In genomic region chr3:95172549-95172948, GRCh38 we compare ENCODE assay signal across 25 cellular contexts.
A peak's percentile ranks its signal among the peaks of the same experiment; 100 is the strongest.
DNase-seq lines count a peak whose midpoint lies in the region; ATAC-seq, FAIRE-seq and TF ChIP-seq lines count a peak whose summit lies in the region.
"Had no signal": no experiment of that assay in that cellular context is flagged by ENCODE, and none has a peak within 500 bp of the region (broad histone marks: within the 10 kb centered on the region; RNA-seq: fewer than 3 reads in every experiment).

No MANE protein-coding gene starts in this region.

- ATAC-seq in HG03039 (IDR thresholded peaks at IDR 0.05; ENCODE audit: unreplicated experiment): no peak
- ATAC-seq: effector memory CD8-positive, alpha-beta T cell; heart left ventricle; right cardiac atrium; T-helper 17 cell had no signal

- FAIRE-seq in urothelium cell line (lab: Jason Lieb, UNC): no peak

- DNase-seq in G401 (ENCODE audit: low spot score) (peak; percentile 99), NCI-H146 treated with DMSO at 0.1 percent for 48 hours (lab: John Stamatoyannopoulos, UW; ENCODE audit: unreplicated experiment) (peak; percentile 66), SW480 (ENCODE audit: low spot score) (peak; percentile 35), medulla oblongata (ENCODE audit: extremely low spot score) (peak; percentile 6), foreskin fibroblast (no peak), urothelium cell line (ENCODE audit: low spot score) (no peak)
- DNase-seq: activated CD4-positive, alpha-beta T cell treated with anti-CD3 and anti-CD28 coated beads, Interleukin-2, amount 50 U/mL, for 4 hours; activated naive CD4-positive, alpha-beta T cell treated with anti-CD3 and anti-CD28 coated beads, Interleukin-2, amount 50 U/mL, for 16 hours; activated T-cell treated with anti-CD3 and anti-CD28 coated beads, Interleukin-2, amount 50 U/mL, for 1 hour; AML-193; aorta; effector memory CD8-positive, alpha-beta T cell; GDM1; GOT3; heart left ventricle; Kasumi-1; NCI-H1092; NCI-H526; PC-9; right cardiac atrium; T-helper 17 cell; testis had no signal

- no peak overlapping the region for H3K4me3 ChIP-seq in foreskin fibroblast (ENCODE audit: low read depth in 1 of 2, low read length in 2 of 2)
- H3K4me3 ChIP-seq: heart left ventricle, lung, PC-9, SJSA1, testis had no signal

- in situ Hi-C loops in G401 (cut with HindIII; ENCODE audit: low sequenced_read_pairs): no loop called here

- TF ChIP-seq CTCF in foreskin fibroblast (IDR thresholded peaks at IDR 0.05; ENCODE audit: low read depth, low read length): no peak

Comparison
In these comparisons a context has a peak if more than half of its experiments do, and no peak if none do; other contexts are left out.
1. DNase-seq: peak in G401 (single experiment), NCI-H146 treated with DMSO at 0.1 percent for 48 hours (single experiment), SW480 (single experiment) and medulla oblongata (single experiment); none in foreskin fibroblast (0 of 2) and urothelium cell line (single experiment).